Comparison of ENCODE assay signal across 19 cellular contexts in genomic region chr12:54954228-54954627, GRCh38. TPM values are rescaled to one million over a fixed set of nuclear protein-coding genes. Genes with fewer than 3 reads are reported as not detected.
A peak's percentile ranks its signal among the peaks of the same experiment; 100 is the strongest.
DNase-seq lines count a peak whose midpoint lies in the region; ATAC-seq and TF ChIP-seq lines count a peak whose summit lies in the region.
"Had no signal": no experiment of that assay in that cellular context is flagged by ENCODE, and none has a peak within 500 bp of the region (broad histone marks: within the 10 kb centered on the region; RNA-seq: fewer than 3 reads in every experiment).

No MANE protein-coding gene starts in this region.

- intact Hi-C loops in CD8-positive, alpha-beta T cell (cut with DNase I, micrococcal nuclease): loop anchor here in 1 of 2 experiments (10.0 kb wide), 1 partner anchor 349 kb away; no protein-coding TSS in a partner anchor
- intact Hi-C loops in tibial artery (cut with DNase I; ENCODE audit: low total_unique reads): no loop called here

- no peaks in the 10 kb centered on the region for H3K27me3 Mint-ChIP-seq in activated T-cell treated with anti-CD3 and anti-CD28 coated beads, Interleukin-2, amount 50 U/mL, for 24 hours
- no peaks in the 10 kb centered on the region for H3K27me3 Mint-ChIP-seq in CD8-positive, alpha-beta T cell (ENCODE audit: low read depth)
- H3K27me3 Mint-ChIP-seq in activated T-helper 17 cell treated with anti-CD3 and anti-CD28 coated beads, Interleukin-2, amount 50 U/mL, for 72 hours: no peaks in the 10 kb centered on the region
- peaks cover 2% of the 10 kb centered on the region for H3K27me3 Mint-ChIP-seq in endodermal cell (ENCODE audit: insufficient read depth)

- H3K36me3 Mint-ChIP-seq in activated T-cell treated with anti-CD3 and anti-CD28 coated beads, Interleukin-2, amount 50 U/mL, for 24 hours (ENCODE audit: low read depth): peaks cover 99% of the 10 kb centered on the region
- H3K36me3 Mint-ChIP-seq in CD8-positive, alpha-beta T cell: peaks cover 84% of the 10 kb centered on the region
- H3K36me3 Mint-ChIP-seq in activated T-helper 17 cell treated with anti-CD3 and anti-CD28 coated beads, Interleukin-2, amount 50 U/mL, for 72 hours (ENCODE audit: low read depth): peaks cover 100% of the 10 kb centered on the region
- H3K36me3 Mint-ChIP-seq in endodermal cell (ENCODE audit: low read depth): peaks cover 3% of the 10 kb centered on the region

- no peak for ATAC-seq in CD8-positive, alpha-beta T cell
- ATAC-seq in activated T-helper 17 cell treated with anti-CD3 and anti-CD28 coated beads, Interleukin-2, amount 50 U/mL, for 72 hours (replicated peaks): no peak

- CTCF ChIA-PET in CD8-positive, alpha-beta T cell (lab: Charles Lee): interaction anchor here (1.0 to 1.5 kb wide), 3 partner anchors 19 to 118 kb away, joined by 3 to 6 read pairs (median 4); partner anchors contain the start of gene MUCL1

- TF ChIP-seq CTCF in CD8-positive, alpha-beta T cell (IDR thresholded peaks at IDR 0.05): no peak
- TF ChIP-seq CTCF in endodermal cell (conservative IDR thresholded peaks at IDR 0.05) (no peak), tibial artery (IDR thresholded peaks at IDR 0.05) (no peak)

- no peak overlapping the region for H3K9ac ChIP-seq in endodermal cell (ENCODE audit: extremely low read depth, low read length, poor library complexity, severe bottlenecking)
- H3K9ac ChIP-seq: KMS-11 had no signal

- peaks cover 36% of the 10 kb centered on the region for H3K36me3 ChIP-seq in CD8-positive, alpha-beta T cell (ENCODE audit: insufficient read depth, low read length)
- H3K36me3 ChIP-seq in endodermal cell (ENCODE audit: control insufficient read depth, insufficient read depth, low read length): no peaks in the 10 kb centered on the region
- no peaks in the 10 kb centered on the region for H3K36me3 ChIP-seq in tibial artery

- no peaks in the 10 kb centered on the region for H3K9me3 ChIP-seq in CD8-positive, alpha-beta T cell (ENCODE audit: low read length)
- H3K9me3 ChIP-seq in endodermal cell (ENCODE audit: control insufficient read depth, low read length) (peaks cover 41% of the 10 kb centered on the region), tibial artery (no peaks in the 10 kb centered on the region)

- no peak overlapping the region for H3K4me3 Mint-ChIP-seq in activated T-cell treated with anti-CD3 and anti-CD28 coated beads, Interleukin-2, amount 50 U/mL, for 24 hours
- H3K4me3 Mint-ChIP-seq in CD8-positive, alpha-beta T cell: no peak overlapping the region
- H3K4me3 Mint-ChIP-seq in activated T-helper 17 cell treated with anti-CD3 and anti-CD28 coated beads, Interleukin-2, amount 50 U/mL, for 72 hours: no peak overlapping the region
- H3K4me3 Mint-ChIP-seq in endodermal cell: no peak overlapping the region
- H3K4me3 Mint-ChIP-seq: CD14-positive monocyte had no signal

- no peak overlapping the region for H3K27ac ChIP-seq in CD8-positive, alpha-beta T cell (ENCODE audit: low read depth, low read length)
- H3K27ac ChIP-seq in endodermal cell (ENCODE audit: low read depth, low read length) (no peak overlapping the region), tibial artery (no peak overlapping the region)
- H3K27ac ChIP-seq: KMS-11, RWPE1 had no signal

- H3K4me3 ChIP-seq in CD8-positive, alpha-beta T cell (ENCODE audit: low read depth, low read length): no peak overlapping the region
- H3K4me3 ChIP-seq in endodermal cell (ENCODE audit: low read length) (peak overlapping the region; percentile 26), tibial artery (no peak overlapping the region)

- peaks cover 87% of the 10 kb centered on the region for H3K4me1 Mint-ChIP-seq in activated T-cell treated with anti-CD3 and anti-CD28 coated beads, Interleukin-2, amount 50 U/mL, for 24 hours (ENCODE audit: low read depth)
- peaks cover 77% of the 10 kb centered on the region for H3K4me1 Mint-ChIP-seq in CD8-positive, alpha-beta T cell (ENCODE audit: low read depth)
- peaks cover 55% of the 10 kb centered on the region for H3K4me1 Mint-ChIP-seq in activated T-helper 17 cell treated with anti-CD3 and anti-CD28 coated beads, Interleukin-2, amount 50 U/mL, for 72 hours
- H3K4me1 Mint-ChIP-seq in endodermal cell: peaks cover 26% of the 10 kb centered on the region

- H3K27ac Mint-ChIP-seq in activated T-cell treated with anti-CD3 and anti-CD28 coated beads, Interleukin-2, amount 50 U/mL, for 24 hours: peak overlapping the region; percentile 55
- H3K27ac Mint-ChIP-seq in CD8-positive, alpha-beta T cell: peak overlapping the region; percentile 80
- H3K27ac Mint-ChIP-seq in activated T-helper 17 cell treated with anti-CD3 and anti-CD28 coated beads, Interleukin-2, amount 50 U/mL, for 72 hours: peak overlapping the region; percentile 16
- H3K27ac Mint-ChIP-seq in endodermal cell: no peak overlapping the region
- H3K27ac Mint-ChIP-seq: CD14-positive monocyte had no signal

- DNase-seq in activated T-cell treated with anti-CD3 and anti-CD28 coated beads, Interleukin-2, amount 50 U/mL, for 24 hours: no peak
- DNase-seq in activated T-cell treated with anti-CD3 and anti-CD28 coated beads for 4 hours (no peak), endodermal cell (no peak), DMS79 treated with DMSO at 0.1 percent for 48 hours (lab: John Stamatoyannopoulos, UW) (no peak), NCI-H748 (lab: John Stamatoyannopoulos, UW; ENCODE audit: unreplicated experiment) (no peak), tibial artery (no peak)
- no peak for DNase-seq in CD8-positive, alpha-beta T cell
- DNase-seq: NCI-H1092; NCI-H2227 treated with DMSO at 0.1 percent for 48 hours; NCI-H524 treated with DMSO at 0.1 percent for 48 hours; NK-92 treated with Interleukin-12 subunit alpha and Interleukin-12 subunit beta, amount 100 ng/mL, for 24 hours; OCI-M1 had no signal

- H3K27me3 ChIP-seq in CD8-positive, alpha-beta T cell (ENCODE audit: insufficient read depth, low read length): no peaks in the 10 kb centered on the region
- H3K27me3 ChIP-seq in endodermal cell (ENCODE audit: control insufficient read depth, insufficient read depth, low read length, poor library complexity, severe bottlenecking): no peaks in the 10 kb centered on the region
- H3K27me3 ChIP-seq in tibial artery: peaks cover 0 to 2% of the 10 kb centered on the region in 2 donors

- H3K4me1 ChIP-seq in CD8-positive, alpha-beta T cell (ENCODE audit: insufficient read depth, low read length): peaks cover 64% of the 10 kb centered on the region
- no peaks in the 10 kb centered on the region for H3K4me1 ChIP-seq in endodermal cell (ENCODE audit: control insufficient read depth, insufficient read depth, low read length)
- H3K4me1 ChIP-seq in tibial artery: no peaks in the 10 kb centered on the region

- peaks cover 6% of the 10 kb centered on the region for H3K9me3 Mint-ChIP-seq in activated T-cell treated with anti-CD3 and anti-CD28 coated beads, Interleukin-2, amount 50 U/mL, for 24 hours
- H3K9me3 Mint-ChIP-seq in CD8-positive, alpha-beta T cell: no peaks in the 10 kb centered on the region
- no peaks in the 10 kb centered on the region for H3K9me3 Mint-ChIP-seq in activated T-helper 17 cell treated with anti-CD3 and anti-CD28 coated beads, Interleukin-2, amount 50 U/mL, for 72 hours
- peaks cover 17% of the 10 kb centered on the region for H3K9me3 Mint-ChIP-seq in endodermal cell

- POLR2A ChIA-PET in CD8-positive, alpha-beta T cell (lab: Charles Lee): interaction anchor here (1.4 kb wide), 1 partner anchor 31 kb away, joined by 5 read pairs; the partner anchor contains the start of gene TESPA1

RNA-seq across cellular contexts. Expression of gene TESPA1, which starts 30.3 kb away (rescaled TPM):
- 10 to 100 TPM; 70.9 to 84.8 TPM for total RNA-seq in CD8-positive, alpha-beta T cell
- 10 to 100 TPM; 51.1 to 91.7 TPM for total RNA-seq in activated T-helper 17 cell treated with anti-CD3 and anti-CD28 coated beads, Interleukin-2, amount 50 U/mL, for 72 hours
- not detected for total RNA-seq in endodermal cell
- polyA plus RNA-seq in endodermal cell (2013, experiment 1 of 2): not detected
- not detected for polyA plus RNA-seq in endodermal cell (2013, experiment 2 of 2)
- total RNA-seq: A673, H1, MCF 10A had no signal
- polyA plus RNA-seq: H1 had no signal

Comparison
In these comparisons a context has a peak if more than half of its experiments do, and no peak if none do; other contexts are left out.
1. RNA of gene TESPA1, which starts 30.3 kb away (total RNA-seq): 51.1 to 91.7 TPM in activated T-helper 17 cell treated with anti-CD3 and anti-CD28 coated beads, Interleukin-2, amount 50 U/mL, for 72 hours and 70.9 to 84.8 TPM in CD8-positive, alpha-beta T cell; not detected in endodermal cell; every median in the first group is over 10 times any median in the second.